Comparison of ENCODE assay signal across 23 cellular contexts in genomic region chr2:19022334-19022733, GRCh38.
"Had no signal": no experiment of that assay in that cellular context is flagged by ENCODE, and none has a peak within 500 bp of the region (broad histone marks: within the 10 kb centered on the region; RNA-seq: fewer than 3 reads in every experiment).

No MANE protein-coding gene starts in this region.

- DNase-seq: activated CD4-positive, alpha-beta T cell treated with anti-CD3 and anti-CD28 coated beads for 36 hours; activated CD4-positive, CD25-positive, alpha-beta regulatory T cell; activated CD8-positive, alpha-beta memory T cell treated with anti-CD3 and anti-CD28 coated beads, Interleukin-2, amount 10 ng/mL, durations not matched to agents 7 days and 5 days; activated CD8-positive, alpha-beta T cell treated with anti-CD3 and anti-CD28 coated beads, Interleukin-2, amount 10 ng/mL, durations not matched to agents 7 days and 5 days; activated naive CD8-positive, alpha-beta T cell treated with anti-CD3 and anti-CD28 coated beads, Interleukin-2, amount 50 U/mL, for 24 hours; activated T-cell treated with anti-CD3 and anti-CD28 coated beads, Interleukin-2, amount 50 U/mL, for 48 hours; dermis blood vessel endothelial cell; effector CD4-positive, alpha-beta T cell; esophagus squamous epithelium; left cardiac atrium; naive thymus-derived CD4-positive, alpha-beta T cell; nucleus accumbens; stimulated activated CD4-positive, alpha-beta T cell treated with anti-CD3 and anti-CD28 coated beads, Interleukin-2, amount 100 ng/mL, for 48 hours had no signal

- H3K79me2 ChIP-seq: hepatocyte had no signal

- H3K27me3 ChIP-seq: esophagus squamous epithelium, gastroesophageal sphincter, hepatocyte, right atrium auricular region had no signal

- H3K27ac ChIP-seq: epithelial cell of prostate, esophagus squamous epithelium, gastroesophageal sphincter, thoracic aorta had no signal

- H2AFZ ChIP-seq: hepatocyte had no signal

- H3K36me3 ChIP-seq: esophagus squamous epithelium, gastroesophageal sphincter, right atrium auricular region, thoracic aorta had no signal

- H3K9me3 Mint-ChIP-seq: activated naive CD4-positive, alpha-beta T cell treated with anti-CD3 and anti-CD28 coated beads, Interleukin-2, amount 50 U/mL, for 24 hours; activated T-helper 2 cell treated with anti-CD3 and anti-CD28 coated beads, Interferon-gamma antibody, Interleukin-2, Interleukin-4, amounts not matched to agents 10 μg/mL and 5 μg/mL and 100 μg/mL, durations not matched to agents 14 hours and 24 hours and 36 hours; neural crest cell had no signal

- H3K4me2 ChIP-seq: hepatocyte had no signal

- H3K4me1 Mint-ChIP-seq: activated CD4-positive, alpha-beta T cell treated with anti-CD3 and anti-CD28 coated beads for 36 hours; activated CD8-positive, alpha-beta memory T cell treated with anti-CD3 and anti-CD28 coated beads, Interleukin-2, amount 10 ng/mL, durations not matched to agents 7 days and 5 days; activated naive CD4-positive, alpha-beta T cell treated with anti-CD3 and anti-CD28 coated beads, Interleukin-2, amount 50 U/mL, for 24 hours; activated naive CD8-positive, alpha-beta T cell treated with anti-CD3 and anti-CD28 coated beads, Interleukin-2, amount 50 U/mL, for 24 hours; naive thymus-derived CD4-positive, alpha-beta T cell had no signal

- H3K27me3 Mint-ChIP-seq: activated CD4-positive, alpha-beta T cell treated with anti-CD3 and anti-CD28 coated beads for 36 hours; activated CD8-positive, alpha-beta memory T cell treated with anti-CD3 and anti-CD28 coated beads, Interleukin-2, amount 10 ng/mL, durations not matched to agents 7 days and 5 days; activated naive CD4-positive, alpha-beta T cell treated with anti-CD3 and anti-CD28 coated beads, Interleukin-2, amount 50 U/mL, for 24 hours; activated naive CD8-positive, alpha-beta T cell treated with anti-CD3 and anti-CD28 coated beads, Interleukin-2, amount 50 U/mL, for 24 hours; naive thymus-derived CD4-positive, alpha-beta T cell; stimulated activated naive CD8-positive, alpha-beta T cell treated with anti-CD3 and anti-CD28 coated beads, Interleukin-15, Interleukin-2, amounts not matched to agents 100 ng/mL and 50 ng/mL, for 24 hours had no signal

- H3K36me3 Mint-ChIP-seq: activated CD8-positive, alpha-beta memory T cell treated with anti-CD3 and anti-CD28 coated beads, Interleukin-2, amount 10 ng/mL, durations not matched to agents 7 days and 5 days had no signal

- H3K4me3 Mint-ChIP-seq: activated CD4-positive, alpha-beta T cell treated with anti-CD3 and anti-CD28 coated beads for 36 hours; activated CD8-positive, alpha-beta memory T cell treated with anti-CD3 and anti-CD28 coated beads, Interleukin-2, amount 10 ng/mL, durations not matched to agents 7 days and 5 days; activated CD8-positive, alpha-beta T cell treated with anti-CD3 and anti-CD28 coated beads, Interleukin-2, amount 10 ng/mL, durations not matched to agents 7 days and 5 days; activated naive CD4-positive, alpha-beta T cell treated with anti-CD3 and anti-CD28 coated beads, Interleukin-2, amount 50 U/mL, for 24 hours; activated naive CD8-positive, alpha-beta T cell treated with anti-CD3 and anti-CD28 coated beads, Interleukin-2, amount 50 U/mL, for 24 hours; naive thymus-derived CD4-positive, alpha-beta T cell; neural crest cell; stimulated activated naive CD8-positive, alpha-beta T cell treated with anti-CD3 and anti-CD28 coated beads, Interleukin-15, Interleukin-2, amounts not matched to agents 100 ng/mL and 50 ng/mL, for 24 hours had no signal

- ATAC-seq: activated CD4-positive, alpha-beta T cell treated with anti-CD3 and anti-CD28 coated beads for 36 hours; activated CD8-positive, alpha-beta memory T cell treated with anti-CD3 and anti-CD28 coated beads, Interleukin-2, amount 10 ng/mL, durations not matched to agents 7 days and 5 days; activated CD8-positive, alpha-beta T cell treated with anti-CD3 and anti-CD28 coated beads, Interleukin-2, amount 10 ng/mL, durations not matched to agents 7 days and 5 days; activated naive CD8-positive, alpha-beta T cell treated with anti-CD3 and anti-CD28 coated beads, Interleukin-2, amount 50 U/mL, for 24 hours; gastroesophageal sphincter; left ventricle myocardium superior; naive thymus-derived CD4-positive, alpha-beta T cell had no signal

- H3K27ac Mint-ChIP-seq: activated CD4-positive, alpha-beta T cell treated with anti-CD3 and anti-CD28 coated beads for 36 hours; activated CD8-positive, alpha-beta memory T cell treated with anti-CD3 and anti-CD28 coated beads, Interleukin-2, amount 10 ng/mL, durations not matched to agents 7 days and 5 days; activated CD8-positive, alpha-beta T cell treated with anti-CD3 and anti-CD28 coated beads, Interleukin-2, amount 10 ng/mL, durations not matched to agents 7 days and 5 days; activated naive CD4-positive, alpha-beta T cell treated with anti-CD3 and anti-CD28 coated beads, Interleukin-2, amount 50 U/mL, for 24 hours; activated naive CD8-positive, alpha-beta T cell treated with anti-CD3 and anti-CD28 coated beads, Interleukin-2, amount 50 U/mL, for 24 hours; activated T-helper 2 cell treated with anti-CD3 and anti-CD28 coated beads, Interferon-gamma antibody, Interleukin-2, Interleukin-4, amounts not matched to agents 10 μg/mL and 5 μg/mL and 100 μg/mL, durations not matched to agents 14 hours and 24 hours and 36 hours; naive thymus-derived CD4-positive, alpha-beta T cell; stimulated activated naive CD8-positive, alpha-beta T cell treated with anti-CD3 and anti-CD28 coated beads, Interleukin-15, Interleukin-2, amounts not matched to agents 100 ng/mL and 50 ng/mL, for 24 hours had no signal

- H3K4me1 ChIP-seq: esophagus squamous epithelium, gastroesophageal sphincter had no signal

- H3K9me3 ChIP-seq: esophagus squamous epithelium, gastroesophageal sphincter, right atrium auricular region, thoracic aorta had no signal

- H3K4me3 ChIP-seq: esophagus squamous epithelium, gastroesophageal sphincter, hepatocyte, right atrium auricular region, thoracic aorta had no signal
